Comparison of ENCODE assay signal across 22 cellular contexts in the genomic region with DNA sequence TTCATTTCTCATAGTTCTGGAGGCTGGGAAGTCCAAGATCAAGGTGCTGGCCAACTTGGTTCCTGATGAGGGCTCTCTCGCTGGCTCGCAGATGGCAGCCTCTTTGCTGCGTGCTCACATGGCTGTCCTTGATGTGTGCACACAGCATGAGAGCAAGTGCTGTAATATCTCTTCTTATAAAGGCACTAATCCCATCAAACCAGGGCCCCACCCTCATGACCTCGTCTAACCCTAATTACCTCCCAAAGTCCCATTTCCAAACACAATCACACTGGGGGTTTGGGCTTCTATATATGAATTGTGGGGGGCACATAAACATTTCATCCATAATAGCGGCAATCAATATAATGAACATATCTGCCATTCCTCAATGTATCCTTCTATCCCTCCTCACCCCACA.
"Had no signal": no experiment of that assay in that cellular context is flagged by ENCODE, and none has a peak within 500 bp of the region (broad histone marks: within the 10 kb centered on the region; RNA-seq: fewer than 3 reads in every experiment).

No MANE protein-coding gene starts in this region.

- H3K9me3 ChIP-seq: testis had no signal

- H3K27ac Mint-ChIP-seq: mesothelial cell of epicardium; natural killer cell treated with Interleukin-12 subunit alpha and Interleukin-12 subunit beta and Interleukin-15 and Interleukin-18, amount 100 ng/mL, for 72 hours; stimulated activated naive CD8-positive, alpha-beta T cell treated with anti-CD3 and anti-CD28 coated beads, Interleukin-15, Interleukin-2, amounts not matched to agents 100 ng/mL and 50 ng/mL, for 24 hours had no signal

- DNase-seq: cortex of kidney; effector CD8-positive, alpha-beta T cell; gastrocnemius medialis; heart right ventricle; hypothalamus; occipital lobe; psoas muscle; retina; small intestine; stimulated activated CD4-positive, alpha-beta T cell treated with anti-CD3 and anti-CD28 coated beads, Interleukin-12 subunit alpha, Interleukin-12 subunit beta, amount 100 ng/mL, for 4 hours; testis; upper lobe of right lung had no signal

- H3K4me3 ChIP-seq: dorsolateral prefrontal cortex, esophagus muscularis mucosa, gastrocnemius medialis, heart right ventricle, psoas muscle, testis, tibial nerve, upper lobe of right lung, vagina had no signal

- H3K36me3 Mint-ChIP-seq: mesothelial cell of epicardium; natural killer cell treated with Interleukin-12 subunit alpha and Interleukin-12 subunit beta and Interleukin-15 and Interleukin-18, amount 100 ng/mL, for 72 hours had no signal

- H3K27me3 ChIP-seq: dorsolateral prefrontal cortex, gastrocnemius medialis, heart right ventricle, testis, tibial nerve, upper lobe of right lung, vagina had no signal

- H3K4me3 Mint-ChIP-seq: mesothelial cell of epicardium; natural killer cell treated with Interleukin-12 subunit alpha and Interleukin-12 subunit beta and Interleukin-15 and Interleukin-18, amount 100 ng/mL, for 72 hours; stimulated activated naive CD8-positive, alpha-beta T cell treated with anti-CD3 and anti-CD28 coated beads, Interleukin-15, Interleukin-2, amounts not matched to agents 100 ng/mL and 50 ng/mL, for 24 hours had no signal

- ATAC-seq: gastrocnemius medialis; heart right ventricle; left lobe of liver; natural killer cell treated with Interleukin-12 subunit alpha and Interleukin-12 subunit beta and Interleukin-15 and Interleukin-18, amount 100 ng/mL, for 72 hours; psoas muscle; upper lobe of right lung had no signal

- H3K4me1 Mint-ChIP-seq: mesothelial cell of epicardium had no signal

- H3K36me3 ChIP-seq: esophagus muscularis mucosa, gastrocnemius medialis, heart right ventricle, upper lobe of right lung, vagina had no signal

- H3K27ac ChIP-seq: dorsolateral prefrontal cortex, epithelial cell of prostate, esophagus muscularis mucosa, gastrocnemius medialis, heart right ventricle, parathyroid adenoma, psoas muscle, testis, tibial nerve, upper lobe of right lung, vagina had no signal

- H3K4me1 ChIP-seq: esophagus muscularis mucosa, gastrocnemius medialis, heart right ventricle, parathyroid adenoma, psoas muscle, testis, tibial nerve, upper lobe of right lung, vagina had no signal
